ENCODE assay signal across 1 cellular context in genomic region chr19:15759962-15760565, GRCh38.
TF ChIP-seq lines count a peak whose summit lies in the region.

No MANE protein-coding gene starts in this region.

TF ChIP-seq in HepG2, 621 proteins besides CTCF, POLR2A, EP300 and RAD21:
- TF ChIP-seq GATAD1 (CRISPR knock-in tag; IDR thresholded peaks at IDR 0.05) (no peak), SIX1 (CRISPR knock-in tag; IDR thresholded peaks at IDR 0.05; ENCODE audit: borderline replicate concordance) (no peak), STAG1 (CRISPR knock-in tag; IDR thresholded peaks at IDR 0.05) (peak; percentile 83), MIER2 (CRISPR knock-in tag; IDR thresholded peaks at IDR 0.05) (peak; percentile 88), RFX5 (IDR thresholded peaks at IDR 0.05; ENCODE audit: low read depth, low read length) (no peak), PAX8 (CRISPR knock-in tag; IDR thresholded peaks at IDR 0.05; ENCODE audit: borderline replicate concordance) (no peak), XRCC5 (optimal IDR thresholded peaks at IDR 0.05; ENCODE audit: low read length) (peak; percentile 53), ISL2 (CRISPR knock-in tag; IDR thresholded peaks at IDR 0.05) (no peak), SMAD3 (CRISPR knock-in tag; IDR thresholded peaks at IDR 0.05) (no peak), ZNF75D (CRISPR knock-in tag; IDR thresholded peaks at IDR 0.05; ENCODE audit: borderline replicate concordance) (no peak), ZNF296 (CRISPR knock-in tag; conservative IDR thresholded peaks at IDR 0.05) (no peak), IRF9 (CRISPR knock-in tag; IDR thresholded peaks at IDR 0.05; ENCODE audit: borderline replicate concordance) (no peak), REST (IDR thresholded peaks at IDR 0.05; ENCODE audit: borderline replicate concordance in 1 of 2, low read depth in 1 of 2, low read length in 2 of 2) (peak in 1 of 2 experiments; percentile 45; a peak in 1 of 4 replicates), ZNF513 (CRISPR knock-in tag; conservative IDR thresholded peaks at IDR 0.05) (no peak), ZNF740 (CRISPR knock-in tag; IDR thresholded peaks at IDR 0.05) (no peak), SMC3 (IDR thresholded peaks at IDR 0.05; ENCODE audit: low read length) (peak; percentile 92), RXRB (CRISPR knock-in tag; IDR thresholded peaks at IDR 0.05; ENCODE audit: borderline replicate concordance) (no peak), GABPA (IDR thresholded peaks at IDR 0.05; ENCODE audit: low read depth, low read length) (peak; percentile 27; the same call in 1 of the 2 replicates), GABPA (CRISPR knock-in tag; IDR thresholded peaks at IDR 0.05; ENCODE audit: low read depth) (peak; percentile 38; the same call in 1 of the 2 replicates), TRIM24 (CRISPR knock-in tag; IDR thresholded peaks at IDR 0.05) (no peak), FOXA1 (IDR thresholded peaks at IDR 0.05) (no peak), FOXA1 (CRISPR knock-in tag; IDR thresholded peaks at IDR 0.05) (no peak), MNT (IDR thresholded peaks at IDR 0.05) (no peak), ZNF782 (CRISPR knock-in tag; IDR thresholded peaks at IDR 0.05; ENCODE audit: borderline replicate concordance) (no peak), KIAA2018 (CRISPR knock-in tag; IDR thresholded peaks at IDR 0.05; ENCODE audit: borderline replicate concordance) (no peak)
